ENCODE assay signal across 2 cellular contexts in genomic region chr19:10941649-10942048, GRCh38.
TF ChIP-seq lines count a peak whose summit lies in the region.
"Not testable (repeated sequence)": the region's sequence is repeated elsewhere in the genome, so short reads cannot be mapped to it uniquely, and the experiment has no call there.

No MANE protein-coding gene starts in this region.

TF ChIP-seq in HEK293T, 16 proteins besides CTCF, POLR2A, EP300 and RAD21:
- TF ChIP-seq ZNF384 (IDR thresholded peaks at IDR 0.05), result peak; percentile 73; the same call in 1 of the 2 replicates

TF ChIP-seq in K562, 482 proteins besides CTCF, POLR2A, EP300 and RAD21:
- TF ChIP-seq FOXP1 (CRISPR knock-in tag; IDR thresholded peaks at IDR 0.05) (peak; percentile 26; the same call in 1 of the 2 replicates), CEBPB (tag; IDR thresholded peaks at IDR 0.05) (peak; percentile 63), CEBPG (tag; conservative IDR thresholded peaks at IDR 0.05 in 1 of 2, IDR thresholded peaks at IDR 0.05 in 1 of 2) (peak in 1 of 2 experiments; percentile 35; a peak in 1 of 4 replicates)
- not testable (repeated sequence) for TF ChIP-seq CEBPG (CRISPR knock-in tag; IDR thresholded peaks at IDR 0.05)
TF ChIP-seq in K562: peak in this region for 3; not testable (repeated sequence) for 479.
